1 cellular context compared by ENCODE assay signal in the genomic region with DNA sequence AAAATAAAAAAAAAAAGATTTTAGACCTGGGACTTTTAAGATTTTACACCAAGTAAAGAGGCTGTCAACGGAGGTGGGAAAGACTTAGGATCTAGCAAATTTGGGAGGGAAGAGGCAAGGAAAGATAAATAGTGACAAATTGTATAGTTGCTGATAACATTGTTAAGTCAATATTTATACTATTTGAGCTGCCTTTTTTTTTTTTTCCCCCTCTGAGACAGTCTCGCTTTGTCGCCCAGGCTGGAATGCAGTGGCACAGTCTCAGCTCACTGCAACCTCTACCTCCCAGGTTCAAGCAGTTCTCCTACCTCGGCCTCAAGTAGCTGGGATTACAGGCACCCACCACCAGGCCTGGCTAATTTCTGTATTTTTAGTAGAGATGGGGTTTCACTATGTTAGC.
TF ChIP-seq lines count a peak whose summit lies in the region.

No MANE protein-coding gene starts in this region.

TF ChIP-seq in HepG2, 621 proteins besides CTCF, POLR2A, EP300 and RAD21 (continued from another document):
- peak; percentile 92 for TF ChIP-seq ZNF609 (CRISPR knock-in tag; IDR thresholded peaks at IDR 0.05; ENCODE audit: borderline replicate concordance)
- peak; percentile 39; the same call in 1 of the 2 replicates for TF ChIP-seq NR2F6 (IDR thresholded peaks at IDR 0.05)
- TF ChIP-seq NR2F6 (CRISPR knock-in tag; IDR thresholded peaks at IDR 0.05), result no peak
- TF ChIP-seq, protein P1, sequence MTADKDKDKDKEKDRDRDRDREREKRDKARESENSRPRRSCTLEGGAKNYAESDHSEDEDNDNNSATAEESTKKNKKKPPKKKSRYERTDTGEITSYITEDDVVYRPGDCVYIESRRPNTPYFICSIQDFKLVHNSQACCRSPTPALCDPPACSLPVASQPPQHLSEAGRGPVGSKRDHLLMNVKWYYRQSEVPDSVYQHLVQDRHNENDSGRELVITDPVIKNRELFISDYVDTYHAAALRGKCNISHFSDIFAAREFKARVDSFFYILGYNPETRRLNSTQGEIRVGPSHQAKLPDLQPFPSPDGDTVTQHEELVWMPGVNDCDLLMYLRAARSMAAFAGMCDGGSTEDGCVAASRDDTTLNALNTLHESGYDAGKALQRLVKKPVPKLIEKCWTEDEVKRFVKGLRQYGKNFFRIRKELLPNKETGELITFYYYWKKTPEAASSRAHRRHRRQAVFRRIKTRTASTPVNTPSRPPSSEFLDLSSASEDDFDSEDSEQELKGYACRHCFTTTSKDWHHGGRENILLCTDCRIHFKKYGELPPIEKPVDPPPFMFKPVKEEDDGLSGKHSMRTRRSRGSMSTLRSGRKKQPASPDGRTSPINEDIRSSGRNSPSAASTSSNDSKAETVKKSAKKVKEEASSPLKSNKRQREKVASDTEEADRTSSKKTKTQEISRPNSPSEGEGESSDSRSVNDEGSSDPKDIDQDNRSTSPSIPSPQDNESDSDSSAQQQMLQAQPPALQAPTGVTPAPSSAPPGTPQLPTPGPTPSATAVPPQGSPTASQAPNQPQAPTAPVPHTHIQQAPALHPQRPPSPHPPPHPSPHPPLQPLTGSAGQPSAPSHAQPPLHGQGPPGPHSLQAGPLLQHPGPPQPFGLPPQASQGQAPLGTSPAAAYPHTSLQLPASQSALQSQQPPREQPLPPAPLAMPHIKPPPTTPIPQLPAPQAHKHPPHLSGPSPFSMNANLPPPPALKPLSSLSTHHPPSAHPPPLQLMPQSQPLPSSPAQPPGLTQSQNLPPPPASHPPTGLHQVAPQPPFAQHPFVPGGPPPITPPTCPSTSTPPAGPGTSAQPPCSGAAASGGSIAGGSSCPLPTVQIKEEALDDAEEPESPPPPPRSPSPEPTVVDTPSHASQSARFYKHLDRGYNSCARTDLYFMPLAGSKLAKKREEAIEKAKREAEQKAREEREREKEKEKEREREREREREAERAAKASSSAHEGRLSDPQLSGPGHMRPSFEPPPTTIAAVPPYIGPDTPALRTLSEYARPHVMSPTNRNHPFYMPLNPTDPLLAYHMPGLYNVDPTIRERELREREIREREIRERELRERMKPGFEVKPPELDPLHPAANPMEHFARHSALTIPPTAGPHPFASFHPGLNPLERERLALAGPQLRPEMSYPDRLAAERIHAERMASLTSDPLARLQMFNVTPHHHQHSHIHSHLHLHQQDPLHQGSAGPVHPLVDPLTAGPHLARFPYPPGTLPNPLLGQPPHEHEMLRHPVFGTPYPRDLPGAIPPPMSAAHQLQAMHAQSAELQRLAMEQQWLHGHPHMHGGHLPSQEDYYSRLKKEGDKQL (CRISPR knock-in tag; IDR thresholded peaks at IDR 0.05; ENCODE audit: low read depth), result peak; percentile 90; the same call in 1 of the 2 replicates
- no peak for TF ChIP-seq CREB1 (IDR thresholded peaks at IDR 0.05)
- no peak for TF ChIP-seq CREB1 (CRISPR knock-in tag; IDR thresholded peaks at IDR 0.05)
- 0 out of 2 replicates have a peak, but pooled peaks have one; percentile 32 for TF ChIP-seq HOXD1 (CRISPR knock-in tag; IDR thresholded peaks at IDR 0.05)
- TF ChIP-seq FOXA3 (CRISPR knock-in tag; IDR thresholded peaks at IDR 0.05), result peak; percentile 90
- TF ChIP-seq GATA4 (IDR thresholded peaks at IDR 0.05; ENCODE audit: borderline replicate concordance, low read depth), result peak; percentile 64; the same call in 1 of the 2 replicates
- peak; percentile 68; the same call in 1 of the 2 replicates for TF ChIP-seq ISL2 (CRISPR knock-in tag; IDR thresholded peaks at IDR 0.05)
TF ChIP-seq in HepG2: peak in this region for 44.
